Comparison of ENCODE assay signal across 36 cellular contexts in the genomic region with DNA sequence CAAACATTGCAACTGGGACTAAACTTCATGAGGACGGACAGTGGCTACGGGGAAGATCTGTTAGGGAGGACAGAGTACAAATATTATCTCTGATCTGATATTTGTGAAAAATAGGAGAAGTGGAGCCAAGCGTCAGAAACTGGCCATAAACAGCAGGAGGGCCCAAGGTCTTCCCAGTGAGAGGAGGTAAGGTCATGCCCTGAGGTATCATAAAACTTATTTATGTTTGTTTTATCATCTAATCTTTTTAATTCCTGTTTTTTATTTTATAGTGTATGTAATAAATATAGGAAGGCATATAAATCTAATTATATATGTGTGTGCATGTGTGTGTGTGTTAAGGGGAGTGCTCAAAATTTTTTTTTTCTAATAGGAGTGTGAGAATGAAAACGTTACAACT. TPM values are rescaled to one million over a fixed set of nuclear protein-coding genes. Genes with fewer than 3 reads are reported as not detected.
"Had no signal": no experiment of that assay in that cellular context is flagged by ENCODE, and none has a peak within 500 bp of the region (broad histone marks: within the 10 kb centered on the region; RNA-seq: fewer than 3 reads in every experiment).

No MANE protein-coding gene starts in this region.

- H3K4me1 ChIP-seq: body of pancreas, breast epithelium had no signal

- ATAC-seq: activated CD4-positive, alpha-beta T cell treated with anti-CD3 and anti-CD28 coated beads for 36 hours; activated CD4-positive, CD25-positive, alpha-beta regulatory T cell treated with anti-CD3 and anti-CD28 coated beads, Interleukin-2, amount 50 U/mL, for 24 hours; activated CD8-positive, alpha-beta memory T cell treated with anti-CD3 and anti-CD28 coated beads, Interleukin-2, amount 10 ng/mL, durations not matched to agents 7 days and 5 days; activated CD8-positive, alpha-beta T cell treated with anti-CD3 and anti-CD28 coated beads, Interleukin-2, amount 10 ng/mL, durations not matched to agents 7 days and 5 days; body of pancreas; WTC11 had no signal

- H3K27ac ChIP-seq: adrenal gland, body of pancreas, brain microvascular endothelial cell, breast epithelium, WERI-Rb-1 had no signal

- DNase-seq: activated CD4-positive, alpha-beta memory T cell treated with anti-CD3 and anti-CD28 coated beads, Interleukin-2, amount 10 ng/mL, durations not matched to agents 7 days and 5 days; activated CD4-positive, alpha-beta T cell treated with anti-CD3 and anti-CD28 coated beads for 1 hour; activated CD4-positive, alpha-beta T cell treated with anti-CD3 and anti-CD28 coated beads for 36 hours; activated CD4-positive, alpha-beta T cell treated with anti-CD3 and anti-CD28 coated beads for 48 hours; activated CD4-positive, alpha-beta T cell treated with anti-CD3 and anti-CD28 coated beads, Interleukin-2, amount 10 ng/mL, durations not matched to agents 7 days and 5 days; activated CD4-positive, alpha-beta T cell treated with anti-CD3 and anti-CD28 coated beads, Interleukin-2, amount 50 U/mL, for 48 hours; activated CD4-positive, CD25-positive, alpha-beta regulatory T cell; activated CD8-positive, alpha-beta memory T cell treated with anti-CD3 and anti-CD28 coated beads for 24 hours; activated CD8-positive, alpha-beta memory T cell treated with anti-CD3 and anti-CD28 coated beads, Interleukin-2, amount 10 ng/mL, durations not matched to agents 7 days and 5 days; activated CD8-positive, alpha-beta memory T cell treated with anti-CD3 and anti-CD28 coated beads, Interleukin-2, amount 50 U/mL, for 48 hours; activated CD8-positive, alpha-beta T cell treated with anti-CD3 and anti-CD28 coated beads, Interleukin-2, amount 10 ng/mL, durations not matched to agents 7 days and 5 days; activated effector memory CD4-positive, alpha-beta T cell treated with Interleukin-2 at 50 U/mL for 16 hours; activated gamma-delta T cell; activated naive CD4-positive, alpha-beta T cell treated with anti-CD3 and anti-CD28 coated beads, Interleukin-2, amount 10 ng/mL, durations not matched to agents 7 days and 5 days; activated naive CD4-positive, alpha-beta T cell treated with Interleukin-2 at 50 U/mL for 16 hours; activated naive CD8-positive, alpha-beta T cell treated with anti-CD3 and anti-CD28 coated beads for 36 hours; activated T-cell treated with anti-CD3 and anti-CD28 coated beads, Interleukin-2, amount 50 U/mL, for 24 hours; activated T-cell treated with anti-CD3 and anti-CD28 coated beads, Interleukin-2, amount 50 U/mL, for 48 hours; adrenal gland; amniotic stem cell; aorta; body of pancreas; brain microvascular endothelial cell; central memory CD4-positive, alpha-beta T cell; T-helper 1 cell; T-helper 2 cell; T-helper 9 cell; WERI-Rb-1 had no signal

- H3K36me3 Mint-ChIP-seq: activated CD8-positive, alpha-beta memory T cell treated with anti-CD3 and anti-CD28 coated beads, Interleukin-2, amount 10 ng/mL, durations not matched to agents 7 days and 5 days; activated naive CD4-positive, alpha-beta T cell treated with anti-CD3 and anti-CD28 coated beads, Interleukin-2, amount 10 ng/mL, durations not matched to agents 7 days and 5 days; activated naive CD4-positive, alpha-beta T cell treated with anti-CD3 and anti-CD28 coated beads, Interleukin-2, amount 50 U/mL, for 24 hours; activated naive CD8-positive, alpha-beta T cell treated with anti-CD3 and anti-CD28 coated beads for 36 hours; WTC11 had no signal

- H3K36me3 ChIP-seq: adrenal gland, brain microvascular endothelial cell, breast epithelium, WERI-Rb-1 had no signal

- H3K4me3 ChIP-seq: adrenal gland, body of pancreas, breast epithelium had no signal

- H3K9me3 Mint-ChIP-seq: activated CD4-positive, alpha-beta memory T cell treated with anti-CD3 and anti-CD28 coated beads, Interleukin-2, amount 10 ng/mL, durations not matched to agents 7 days and 5 days; activated CD4-positive, alpha-beta T cell treated with anti-CD3 and anti-CD28 coated beads, Interleukin-2, amount 10 ng/mL, durations not matched to agents 7 days and 5 days; activated naive CD4-positive, alpha-beta T cell treated with anti-CD3 and anti-CD28 coated beads, Interleukin-2, amount 10 ng/mL, durations not matched to agents 7 days and 5 days; activated naive CD4-positive, alpha-beta T cell treated with anti-CD3 and anti-CD28 coated beads, Interleukin-2, amount 50 U/mL, for 24 hours; activated naive CD8-positive, alpha-beta T cell treated with anti-CD3 and anti-CD28 coated beads for 36 hours; activated T-cell treated with anti-CD3 and anti-CD28 coated beads, Interleukin-2, amount 50 U/mL, for 24 hours; activated T-helper 2 cell treated with anti-CD3 and anti-CD28 coated beads, Interferon-gamma antibody, Interleukin-2, Interleukin-4, amounts not matched to agents 10 μg/mL and 5 μg/mL and 100 μg/mL, durations not matched to agents 14 hours and 24 hours and 36 hours; T-helper 1 cell treated with Interleukin-12 subunit alpha and Interleukin-12 subunit beta and Interleukin-4 antibody, amounts not matched to agents 30 μg/mL and 1 μg/mL, for 36 hours; T-helper 2 cell treated with Interferon-gamma antibody and Interleukin-4, amounts not matched to agents 5 μg/mL and 100 μg/mL, for 36 hours; WTC11 had no signal

- H3K27me3 ChIP-seq: body of pancreas, brain microvascular endothelial cell had no signal

- H3K27ac Mint-ChIP-seq: activated CD4-positive, alpha-beta memory T cell treated with anti-CD3 and anti-CD28 coated beads, Interleukin-2, amount 10 ng/mL, durations not matched to agents 7 days and 5 days; activated CD4-positive, alpha-beta T cell treated with anti-CD3 and anti-CD28 coated beads for 36 hours; activated CD4-positive, alpha-beta T cell treated with anti-CD3 and anti-CD28 coated beads, Interleukin-2, amount 10 ng/mL, durations not matched to agents 7 days and 5 days; activated CD8-positive, alpha-beta memory T cell treated with anti-CD3 and anti-CD28 coated beads, Interleukin-2, amount 10 ng/mL, durations not matched to agents 7 days and 5 days; activated CD8-positive, alpha-beta T cell treated with anti-CD3 and anti-CD28 coated beads, Interleukin-2, amount 10 ng/mL, durations not matched to agents 7 days and 5 days; activated naive CD4-positive, alpha-beta T cell treated with anti-CD3 and anti-CD28 coated beads, Interleukin-2, amount 10 ng/mL, durations not matched to agents 7 days and 5 days; activated naive CD4-positive, alpha-beta T cell treated with anti-CD3 and anti-CD28 coated beads, Interleukin-2, amount 50 U/mL, for 24 hours; activated naive CD8-positive, alpha-beta T cell treated with anti-CD3 and anti-CD28 coated beads for 36 hours; activated T-cell treated with anti-CD3 and anti-CD28 coated beads, Interleukin-2, amount 50 U/mL, for 24 hours; activated T-helper 2 cell treated with anti-CD3 and anti-CD28 coated beads, Interferon-gamma antibody, Interleukin-2, Interleukin-4, amounts not matched to agents 10 μg/mL and 5 μg/mL and 100 μg/mL, durations not matched to agents 14 hours and 24 hours and 36 hours; T-helper 1 cell treated with Interleukin-12 subunit alpha and Interleukin-12 subunit beta and Interleukin-4 antibody, amounts not matched to agents 30 μg/mL and 1 μg/mL, for 36 hours; T-helper 2 cell treated with Interferon-gamma antibody and Interleukin-4, amounts not matched to agents 5 μg/mL and 100 μg/mL, for 36 hours; WTC11 had no signal

- H3K9me3 ChIP-seq: adrenal gland, body of pancreas, breast epithelium had no signal

- FAIRE-seq: TTC549 had no signal

RNA-seq across cellular contexts. Expression of gene RAI2, which starts 51.8 kb away (rescaled TPM):
- total RNA-seq: activated CD4-positive, alpha-beta memory T cell treated with anti-CD3 and anti-CD28 coated beads, Interleukin-2, amount 10 ng/mL, durations not matched to agents 7 days and 5 days; activated CD8-positive, alpha-beta T cell treated with anti-CD3 and anti-CD28 coated beads, Interleukin-2, amount 10 ng/mL, durations not matched to agents 7 days and 5 days had no signal
